8 cellular contexts compared by ENCODE assay signal in genomic region chr13:95643471-95643813, GRCh38. TPM values are rescaled to one million over a fixed set of nuclear protein-coding genes. Genes with fewer than 3 reads are reported as not detected.
DNase-seq lines count a peak whose midpoint lies in the region; ATAC-seq lines count a peak whose summit lies in the region.

No MANE protein-coding gene starts in this region.

- H3K9ac ChIP-seq in iPS-20b (ENCODE audit: low read depth, low read length), result peak overlapping the region; percentile 79; the same call in 1 of the 2 replicates
- H3K9ac ChIP-seq in stomach smooth muscle (ENCODE audit: low read length in 2 of 2), result peak overlapping the region; percentile 60 to 73

- ATAC-seq in stimulated activated naive CD8-positive, alpha-beta T cell treated with anti-CD3 and anti-CD28 coated beads, Interleukin-15, Interleukin-2, amounts not matched to agents 100 U/mL and 50 U/mL, for 24 hours, result no peak
- ATAC-seq in activated CD4-positive, alpha-beta T cell treated with anti-CD3 and anti-CD28 coated beads for 36 hours, result no peak
- ATAC-seq in HG02840 (IDR thresholded peaks at IDR 0.05; ENCODE audit: low FRiP score, unreplicated experiment), result no peak

- H3K36me3 Mint-ChIP-seq in stimulated activated naive CD8-positive, alpha-beta T cell treated with anti-CD3 and anti-CD28 coated beads, Interleukin-15, Interleukin-2, amounts not matched to agents 100 ng/mL and 50 ng/mL, for 24 hours (ENCODE audit: low read depth), result no peaks in the 10 kb centered on the region
- H3K36me3 Mint-ChIP-seq in activated T-helper 2 cell treated with anti-CD3 and anti-CD28 coated beads, Interferon-gamma antibody, Interleukin-2, Interleukin-4, amounts not matched to agents 10 μg/mL and 5 μg/mL and 100 μg/mL, durations not matched to agents 14 hours and 24 hours and 36 hours (ENCODE audit: low read depth), result no peaks in the 10 kb centered on the region
- H3K36me3 Mint-ChIP-seq in activated CD4-positive, alpha-beta T cell treated with anti-CD3 and anti-CD28 coated beads for 36 hours (ENCODE audit: low read depth), result no peaks in the 10 kb centered on the region

- CTCF ChIA-PET in activated CD4-positive, alpha-beta T cell treated with anti-CD3 and anti-CD28 coated beads for 36 hours (lab: Charles Lee), result interaction anchor here (0.6 to 2.2 kb wide), 4 partner anchors 17 to 190 kb away, joined by 3 to 9 read pairs (median 4); no protein-coding TSS in a partner anchor

- peak overlapping the region; percentile 92 for H3K4me3 ChIP-seq in iPS-20b (ENCODE audit: low read length)
- peak overlapping the region; percentile 78 to 81 for H3K4me3 ChIP-seq in stomach smooth muscle (ENCODE audit: low read length in 2 of 2)

- H3K27me3 ChIP-seq in iPS-20b (ENCODE audit: insufficient read depth, low read length), result peaks cover 16% of the 10 kb centered on the region; the same call in 1 of the 2 replicates
- no peaks in the 10 kb centered on the region for H3K27me3 ChIP-seq in stomach smooth muscle (ENCODE audit: control insufficient read depth in 1 of 2, insufficient read depth in 2 of 2, low read length in 2 of 2)

- no peaks in the 10 kb centered on the region for H3K9me3 Mint-ChIP-seq in stimulated activated naive CD8-positive, alpha-beta T cell treated with anti-CD3 and anti-CD28 coated beads, Interleukin-15, Interleukin-2, amounts not matched to agents 100 ng/mL and 50 ng/mL, for 24 hours
- H3K9me3 Mint-ChIP-seq in activated T-helper 2 cell treated with anti-CD3 and anti-CD28 coated beads, Interferon-gamma antibody, Interleukin-2, Interleukin-4, amounts not matched to agents 10 μg/mL and 5 μg/mL and 100 μg/mL, durations not matched to agents 14 hours and 24 hours and 36 hours, result no peaks in the 10 kb centered on the region
- no peaks in the 10 kb centered on the region for H3K9me3 Mint-ChIP-seq in activated CD4-positive, alpha-beta T cell treated with anti-CD3 and anti-CD28 coated beads for 36 hours (ENCODE audit: low read depth)

- no peak for DNase-seq in stimulated activated naive CD8-positive, alpha-beta T cell treated with anti-CD3 and anti-CD28 coated beads, Interleukin-15, Interleukin-2, amounts not matched to agents 100 U/mL and 50 U/mL, for 24 hours
- no peak for DNase-seq in activated T-helper 2 cell treated with anti-CD3 and anti-CD28 coated beads, Interferon-gamma antibody, Interleukin-2, Interleukin-4, amounts not matched to agents 10 μg/mL and 5 μg/mL and 100 μg/mL, durations not matched to agents 14 hours and 24 hours and 36 hours (ENCODE audit: low spot score)
- no peak for DNase-seq in NCI-H2029 (lab: John Stamatoyannopoulos, UW)
- DNase-seq in activated CD4-positive, alpha-beta T cell treated with anti-CD3 and anti-CD28 coated beads for 36 hours, result no peak

- H3K27ac ChIP-seq in iPS-20b (ENCODE audit: low read length) (no peak overlapping the region), stomach smooth muscle (ENCODE audit: low read length) (peak overlapping the region; percentile 71)

- H3K36me3 ChIP-seq in iPS-20b (ENCODE audit: insufficient read depth, low read depth, low read length) (peaks cover 21% of the 10 kb centered on the region), stomach smooth muscle (ENCODE audit: control insufficient read depth in 2 of 2, insufficient read depth in 2 of 2, low read length in 2 of 2) (no peaks in the 10 kb centered on the region)

- peaks cover 58% of the 10 kb centered on the region for H3K27me3 Mint-ChIP-seq in stimulated activated naive CD8-positive, alpha-beta T cell treated with anti-CD3 and anti-CD28 coated beads, Interleukin-15, Interleukin-2, amounts not matched to agents 100 ng/mL and 50 ng/mL, for 24 hours
- H3K27me3 Mint-ChIP-seq in activated T-helper 2 cell treated with anti-CD3 and anti-CD28 coated beads, Interferon-gamma antibody, Interleukin-2, Interleukin-4, amounts not matched to agents 10 μg/mL and 5 μg/mL and 100 μg/mL, durations not matched to agents 14 hours and 24 hours and 36 hours (ENCODE audit: low read depth), result peaks cover 58% of the 10 kb centered on the region
- H3K27me3 Mint-ChIP-seq in activated CD4-positive, alpha-beta T cell treated with anti-CD3 and anti-CD28 coated beads for 36 hours, result peaks cover 36% of the 10 kb centered on the region

- intact Hi-C loops in activated T-helper 2 cell treated with anti-CD3 and anti-CD28 coated beads, Interferon-gamma antibody, Interleukin-2, Interleukin-4, amounts not matched to agents 10 μg/mL and 5 μg/mL and 100 μg/mL, durations not matched to agents 14 hours and 24 hours and 36 hours (cut with micrococcal nuclease), result loop anchor here (5.0 to 10.0 kb wide), 2 partner anchors 91 to 939 kb away; partner anchors contain the start of gene CLDN10
- intact Hi-C loops in activated CD4-positive, alpha-beta T cell treated with anti-CD3 and anti-CD28 coated beads for 36 hours (cut with DNase I, micrococcal nuclease), result no loop called here

- POLR2A ChIA-PET in activated CD4-positive, alpha-beta T cell treated with anti-CD3 and anti-CD28 coated beads for 36 hours (lab: Charles Lee), result no interaction called here

- H3K9me3 ChIP-seq in iPS-20b (ENCODE audit: insufficient read depth, low read depth, low read length) (no peaks in the 10 kb centered on the region), stomach smooth muscle (ENCODE audit: control insufficient read depth in 2 of 2, low read length in 2 of 2) (no peaks in the 10 kb centered on the region)

- H3K4me1 Mint-ChIP-seq in stimulated activated naive CD8-positive, alpha-beta T cell treated with anti-CD3 and anti-CD28 coated beads, Interleukin-15, Interleukin-2, amounts not matched to agents 100 ng/mL and 50 ng/mL, for 24 hours (ENCODE audit: low read depth), result peaks cover 6% of the 10 kb centered on the region
- peaks cover 4% of the 10 kb centered on the region for H3K4me1 Mint-ChIP-seq in activated T-helper 2 cell treated with anti-CD3 and anti-CD28 coated beads, Interferon-gamma antibody, Interleukin-2, Interleukin-4, amounts not matched to agents 10 μg/mL and 5 μg/mL and 100 μg/mL, durations not matched to agents 14 hours and 24 hours and 36 hours (ENCODE audit: low read depth)
- peaks cover 3% of the 10 kb centered on the region for H3K4me1 Mint-ChIP-seq in activated CD4-positive, alpha-beta T cell treated with anti-CD3 and anti-CD28 coated beads for 36 hours

- peaks cover 11% of the 10 kb centered on the region for H3K4me1 ChIP-seq in iPS-20b (ENCODE audit: insufficient read depth, low read length)
- peaks cover 20% of the 10 kb centered on the region for H3K4me1 ChIP-seq in stomach smooth muscle (ENCODE audit: control insufficient read depth, insufficient read depth, low read length)

- peak overlapping the region; percentile 46 for H3K4me3 Mint-ChIP-seq in stimulated activated naive CD8-positive, alpha-beta T cell treated with anti-CD3 and anti-CD28 coated beads, Interleukin-15, Interleukin-2, amounts not matched to agents 100 ng/mL and 50 ng/mL, for 24 hours
- peak overlapping the region; percentile 64 for H3K4me3 Mint-ChIP-seq in activated T-helper 2 cell treated with anti-CD3 and anti-CD28 coated beads, Interferon-gamma antibody, Interleukin-2, Interleukin-4, amounts not matched to agents 10 μg/mL and 5 μg/mL and 100 μg/mL, durations not matched to agents 14 hours and 24 hours and 36 hours (ENCODE audit: low read depth)
- H3K4me3 Mint-ChIP-seq in activated CD4-positive, alpha-beta T cell treated with anti-CD3 and anti-CD28 coated beads for 36 hours, result no peak overlapping the region

- no peak overlapping the region for H3K27ac Mint-ChIP-seq in stimulated activated naive CD8-positive, alpha-beta T cell treated with anti-CD3 and anti-CD28 coated beads, Interleukin-15, Interleukin-2, amounts not matched to agents 100 ng/mL and 50 ng/mL, for 24 hours
- no peak overlapping the region for H3K27ac Mint-ChIP-seq in activated T-helper 2 cell treated with anti-CD3 and anti-CD28 coated beads, Interferon-gamma antibody, Interleukin-2, Interleukin-4, amounts not matched to agents 10 μg/mL and 5 μg/mL and 100 μg/mL, durations not matched to agents 14 hours and 24 hours and 36 hours
- no peak overlapping the region for H3K27ac Mint-ChIP-seq in activated CD4-positive, alpha-beta T cell treated with anti-CD3 and anti-CD28 coated beads for 36 hours

RNA-seq across cellular contexts. Expression of gene DZIP1, which starts 1.1 kb away (rescaled TPM):
- total RNA-seq in activated T-helper 2 cell treated with anti-CD3 and anti-CD28 coated beads, Interferon-gamma antibody, Interleukin-2, Interleukin-4, amounts not matched to agents 10 μg/mL and 5 μg/mL and 100 μg/mL, durations not matched to agents 14 hours and 24 hours and 36 hours, result 0.48 and 0.64 TPM in 2 replicates
- under 1 TPM; 0.33 to 0.39 TPM for total RNA-seq in activated CD4-positive, alpha-beta T cell treated with anti-CD3 and anti-CD28 coated beads for 36 hours

RNA-seq across cellular contexts. Expression of gene DNAJC3, which starts 33.5 kb away (rescaled TPM):
- 28.1 and 28.6 TPM in 2 replicates for total RNA-seq in activated T-helper 2 cell treated with anti-CD3 and anti-CD28 coated beads, Interferon-gamma antibody, Interleukin-2, Interleukin-4, amounts not matched to agents 10 μg/mL and 5 μg/mL and 100 μg/mL, durations not matched to agents 14 hours and 24 hours and 36 hours
- 10 to 100 TPM; 13.4 to 16.3 TPM for total RNA-seq in activated CD4-positive, alpha-beta T cell treated with anti-CD3 and anti-CD28 coated beads for 36 hours
